Comparison of ENCODE assay signal across 20 cellular contexts in genomic region chr2:67268806-67269205, GRCh38.
A peak's percentile ranks its signal among the peaks of the same experiment; 100 is the strongest.
DNase-seq lines count a peak whose midpoint lies in the region; TF ChIP-seq lines count a peak whose summit lies in the region.
"Had no signal": no experiment of that assay in that cellular context is flagged by ENCODE, and none has a peak within 500 bp of the region (broad histone marks: within the 10 kb centered on the region; RNA-seq: fewer than 3 reads in every experiment).

No MANE protein-coding gene starts in this region.

- CTCF ChIA-PET in CD8-positive, alpha-beta memory T cell (lab: Charles Lee) = no interaction called here

- TF ChIP-seq POLR2A in erythroblast (IDR thresholded peaks at IDR 0.05; ENCODE audit: low read length) = no peak

- no peak overlapping the region for H3K27ac Mint-ChIP-seq in CD8-positive, alpha-beta memory T cell
- H3K27ac Mint-ChIP-seq: activated T-cell treated with anti-CD3 and anti-CD28 coated beads, Interleukin-2, amount 50 U/mL, for 72 hours; dendritic cell treated with granulocyte-macrophage colony-stimulating factor and Interleukin-4, amounts not matched to agents 40 ng/mL and 50 ng/mL, for 4 days; stimulated activated memory B cell treated with anti-CD40 and anti-IgM and Interleukin-4, amounts not matched to agents 10 μg/mL and 1 μg/mL and 100 μg/mL, for 72 hours had no signal

- POLR2A ChIA-PET in CD8-positive, alpha-beta memory T cell (lab: Charles Lee) = no interaction called here

- H3K27me3 Mint-ChIP-seq in CD8-positive, alpha-beta memory T cell = peaks cover 2 to 4% of the 10 kb centered on the region in 2 donors
- H3K27me3 Mint-ChIP-seq: brain; dendritic cell treated with granulocyte-macrophage colony-stimulating factor and Interleukin-4, amounts not matched to agents 40 ng/mL and 50 ng/mL, for 4 days; stimulated activated memory B cell treated with anti-CD40 and anti-IgM and Interleukin-4, amounts not matched to agents 10 μg/mL and 1 μg/mL and 100 μg/mL, for 72 hours had no signal

- H3K27ac ChIP-seq in CD8-positive, alpha-beta memory T cell (ENCODE audit: low read depth, low read length) = no peak overlapping the region
- H3K27ac ChIP-seq: thoracic aorta had no signal

- TF ChIP-seq CTCF in choroid plexus epithelial cell (conservative IDR thresholded peaks at IDR 0.05; ENCODE audit: low read depth, low read length) = no peak

- no peaks in the 10 kb centered on the region for H3K27me3 ChIP-seq in CD8-positive, alpha-beta memory T cell (ENCODE audit: insufficient read depth, low read length, poor library complexity, severe bottlenecking)

- H3K9me3 Mint-ChIP-seq in CD8-positive, alpha-beta memory T cell = no peaks in the 10 kb centered on the region
- H3K9me3 Mint-ChIP-seq: activated T-cell treated with anti-CD3 and anti-CD28 coated beads, Interleukin-2, amount 50 U/mL, for 72 hours; dendritic cell treated with granulocyte-macrophage colony-stimulating factor and Interleukin-4, amounts not matched to agents 40 ng/mL and 50 ng/mL, for 4 days; stimulated activated memory B cell treated with anti-CD40 and anti-IgM and Interleukin-4, amounts not matched to agents 10 μg/mL and 1 μg/mL and 100 μg/mL, for 72 hours had no signal

- H3K36me3 Mint-ChIP-seq in CD8-positive, alpha-beta memory T cell = no peaks in the 10 kb centered on the region
- H3K36me3 Mint-ChIP-seq: brain; stimulated activated memory B cell treated with anti-CD40 and anti-IgM and Interleukin-4, amounts not matched to agents 10 μg/mL and 1 μg/mL and 100 μg/mL, for 72 hours had no signal

- H3K4me1 ChIP-seq in CD8-positive, alpha-beta memory T cell (ENCODE audit: insufficient read depth, low read length) = no peaks in the 10 kb centered on the region

- no peaks in the 10 kb centered on the region for H3K36me3 ChIP-seq in CD8-positive, alpha-beta memory T cell (ENCODE audit: insufficient read depth, low read length)
- H3K36me3 ChIP-seq: thoracic aorta had no signal

- H3K9me3 ChIP-seq in CD8-positive, alpha-beta memory T cell (ENCODE audit: low read length) = no peaks in the 10 kb centered on the region
- H3K9me3 ChIP-seq: thoracic aorta had no signal

- H3K4me1 Mint-ChIP-seq in CD8-positive, alpha-beta memory T cell = no peaks in the 10 kb centered on the region
- H3K4me1 Mint-ChIP-seq: stimulated activated memory B cell treated with anti-CD40 and anti-IgM and Interleukin-4, amounts not matched to agents 10 μg/mL and 1 μg/mL and 100 μg/mL, for 72 hours had no signal

- no peak overlapping the region for H3K4me3 Mint-ChIP-seq in CD8-positive, alpha-beta memory T cell
- H3K4me3 Mint-ChIP-seq: activated T-cell treated with anti-CD3 and anti-CD28 coated beads, Interleukin-2, amount 50 U/mL, for 72 hours; brain; dendritic cell treated with granulocyte-macrophage colony-stimulating factor and Interleukin-4, amounts not matched to agents 40 ng/mL and 50 ng/mL, for 4 days; stimulated activated memory B cell treated with anti-CD40 and anti-IgM and Interleukin-4, amounts not matched to agents 10 μg/mL and 1 μg/mL and 100 μg/mL, for 72 hours had no signal

- DNase-seq in GM03348 (ENCODE audit: low spot score) (peak; percentile 7), RKO (ENCODE audit: low spot score) (peak; percentile 1), choroid plexus epithelial cell (ENCODE audit: low read depth) (peak; percentile 26), renal cortical epithelial cell (ENCODE audit: low read depth) (peak; percentile 11), NCI-H146 treated with DMSO at 0.1 percent for 48 hours (lab: John Stamatoyannopoulos, UW; ENCODE audit: unreplicated experiment) (no peak), erythroblast (lab: John Stamatoyannopoulos, UW) (no peak)
- no peak for DNase-seq in stimulated activated CD8-positive, alpha-beta memory T cell treated with anti-CD3 and anti-CD28 coated beads, Interleukin-4, amount 100 ng/mL, for 48 hours
- DNase-seq in CD8-positive, alpha-beta memory T cell = no peak
- DNase-seq: activated CD8-positive, alpha-beta memory T cell treated with anti-CD3 and anti-CD28 coated beads for 24 hours; activated naive CD4-positive, alpha-beta T cell treated with anti-CD3 and anti-CD28 coated beads, Interleukin-2, amount 50 U/mL, for 16 hours; activated T-cell treated with anti-CD3 and anti-CD28 coated beads, Interleukin-2, amount 50 U/mL, for 72 hours; AML-193; glutamatergic neuron; NCI-H187; NCI-H82; T-helper 9 cell had no signal

- no peak overlapping the region for H3K4me3 ChIP-seq in choroid plexus epithelial cell (ENCODE audit: low read depth, low read length)
- no peak overlapping the region for H3K4me3 ChIP-seq in CD8-positive, alpha-beta memory T cell (ENCODE audit: low read length)
- H3K4me3 ChIP-seq: thoracic aorta had no signal

Comparison
In these comparisons a context has a peak if more than half of its experiments do, and no peak if none do; other contexts are left out.
1. DNase-seq: peak in GM03348 (single experiment), RKO (single experiment), choroid plexus epithelial cell (single experiment) and renal cortical epithelial cell (single experiment); none in NCI-H146 treated with DMSO at 0.1 percent for 48 hours (single experiment), stimulated activated CD8-positive, alpha-beta memory T cell treated with anti-CD3 and anti-CD28 coated beads, Interleukin-4, amount 100 ng/mL, for 48 hours (single experiment), CD8-positive, alpha-beta memory T cell (0 of 5) and erythroblast (0 of 2).